Comparison of ENCODE assay signal across 8 cellular contexts in the genomic region with DNA sequence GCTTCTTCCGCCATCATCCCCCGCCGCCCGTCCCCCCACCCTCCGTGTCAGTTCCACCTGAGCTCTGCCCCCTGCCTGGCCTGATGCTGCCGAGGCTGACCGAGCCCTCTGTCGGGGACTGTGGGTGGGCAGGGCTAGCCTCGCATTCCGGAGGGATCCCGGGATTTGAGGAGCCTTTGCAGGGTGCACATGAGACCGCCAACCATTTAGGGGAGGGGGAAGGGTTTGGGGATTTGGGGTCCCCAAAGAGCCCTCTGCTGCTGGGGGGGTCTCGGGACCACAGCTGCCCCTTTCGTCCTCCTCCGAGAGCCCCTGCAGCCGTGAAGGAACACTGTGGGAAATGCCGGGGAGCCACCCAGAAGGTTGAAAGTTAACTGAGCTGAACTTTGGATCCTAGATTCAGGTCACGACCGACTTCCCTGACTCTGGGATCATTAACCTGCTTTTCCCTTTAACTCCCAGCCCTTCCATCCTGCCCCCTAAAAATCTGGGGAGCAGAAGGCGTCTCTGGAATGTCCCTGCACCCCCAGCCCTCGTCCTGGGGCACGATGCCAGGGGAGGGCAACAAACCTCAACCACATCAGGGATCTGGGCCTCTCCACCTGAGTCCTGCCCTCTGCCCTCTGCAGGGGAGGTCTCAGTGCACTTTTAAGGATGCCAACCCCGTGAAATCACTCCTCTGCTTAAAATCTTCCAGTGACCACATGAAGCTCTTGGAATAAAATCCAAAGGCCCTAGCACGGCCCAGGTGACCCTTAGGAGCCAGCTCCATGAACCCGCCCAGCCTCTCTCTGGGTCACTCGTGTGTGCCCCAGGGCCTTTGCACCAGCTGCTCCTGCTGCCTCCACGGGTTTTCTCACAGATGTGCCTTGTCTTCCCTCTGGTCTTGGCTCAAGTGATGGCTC.
DNase-seq lines count a peak whose midpoint lies in the region; ATAC-seq and TF ChIP-seq lines count a peak whose summit lies in the region.

No MANE protein-coding gene starts in this region.

- H3K4me1 Mint-ChIP-seq in activated CD4-positive, alpha-beta T cell treated with anti-CD3 and anti-CD28 coated beads, Interleukin-2, amount 10 ng/mL, durations not matched to agents 7 days and 5 days: peaks cover 36% of the 10 kb centered on the region
- peaks cover 78% of the 10 kb centered on the region for H3K4me1 Mint-ChIP-seq in brain
- H3K4me1 Mint-ChIP-seq in memory B cell: peaks cover 28% of the 10 kb centered on the region

- H3K27ac Mint-ChIP-seq in activated CD4-positive, alpha-beta T cell treated with anti-CD3 and anti-CD28 coated beads, Interleukin-2, amount 10 ng/mL, durations not matched to agents 7 days and 5 days: no peak overlapping the region
- H3K27ac Mint-ChIP-seq in brain (peak overlapping the region; percentile 31 to 76 (median 55)), memory B cell (peak overlapping the region; percentile 70)

- H3K4me3 Mint-ChIP-seq in activated CD4-positive, alpha-beta T cell treated with anti-CD3 and anti-CD28 coated beads, Interleukin-2, amount 10 ng/mL, durations not matched to agents 7 days and 5 days: peak overlapping the region; percentile 27
- peak overlapping the region in 4 of 5 experiments; percentile 18 to 72 (median 68) for H3K4me3 Mint-ChIP-seq in brain
- peak overlapping the region; percentile 91 for H3K4me3 Mint-ChIP-seq in memory B cell

- no peaks in the 10 kb centered on the region for H3K9me3 Mint-ChIP-seq in activated CD4-positive, alpha-beta T cell treated with anti-CD3 and anti-CD28 coated beads, Interleukin-2, amount 10 ng/mL, durations not matched to agents 7 days and 5 days
- no peaks in the 10 kb centered on the region for H3K9me3 Mint-ChIP-seq in brain
- no peaks in the 10 kb centered on the region for H3K9me3 Mint-ChIP-seq in memory B cell

- H3K4me3 ChIP-seq in thoracic aorta: peak overlapping the region; percentile 88

- DNase-seq in activated CD4-positive, alpha-beta T cell treated with anti-CD3 and anti-CD28 coated beads, Interleukin-2, amount 10 ng/mL, durations not matched to agents 7 days and 5 days: no peak
- no peak for DNase-seq in activated CD4-positive, alpha-beta T cell treated with anti-CD3 and anti-CD28 coated beads for 4 hours
- no peak for DNase-seq in memory B cell (ENCODE audit: low spot score in 2 of 2)
- DNase-seq in thoracic aorta (ENCODE audit: low spot score): no peak
- no peak for DNase-seq in retina
- DNase-seq in T-helper 1 cell: no peak

- peaks cover 10% of the 10 kb centered on the region for H3K36me3 ChIP-seq in thoracic aorta

- no peaks in the 10 kb centered on the region for H3K27me3 Mint-ChIP-seq in activated CD4-positive, alpha-beta T cell treated with anti-CD3 and anti-CD28 coated beads, Interleukin-2, amount 10 ng/mL, durations not matched to agents 7 days and 5 days
- H3K27me3 Mint-ChIP-seq in brain (no peaks in the 10 kb centered on the region), memory B cell (no peaks in the 10 kb centered on the region)

- peak overlapping the region; percentile 81 to 96 for H3K27ac ChIP-seq in thoracic aorta

- ATAC-seq in memory B cell (ENCODE audit: low read depth) (no peak), thoracic aorta (ENCODE audit: insufficient number of reproducible peaks, low FRiP score, low read depth) (no peak), GM21723 (IDR thresholded peaks at IDR 0.05; ENCODE audit: unreplicated experiment) (no peak)

- POLR2A ChIA-PET in activated CD4-positive, alpha-beta T cell treated with anti-CD3 and anti-CD28 coated beads, Interleukin-2, amount 10 ng/mL, durations not matched to agents 7 days and 5 days (lab: Charles Lee): no interaction called here

- CTCF ChIA-PET in activated CD4-positive, alpha-beta T cell treated with anti-CD3 and anti-CD28 coated beads, Interleukin-2, amount 10 ng/mL, durations not matched to agents 7 days and 5 days (lab: Charles Lee): interaction anchor here (0.6 to 2.5 kb wide), 4 partner anchors 9 to 80 kb away, joined by 3 to 7 read pairs (median 4); no protein-coding TSS in a partner anchor

- no peaks in the 10 kb centered on the region for H3K9me3 ChIP-seq in thoracic aorta

- TF ChIP-seq CTCF in brain (conservative IDR thresholded peaks at IDR 0.05): no peak
- no peak for TF ChIP-seq CTCF in thoracic aorta (IDR thresholded peaks at IDR 0.05)

- H3K27me3 ChIP-seq in thoracic aorta (replicated peaks; ENCODE audit: insufficient read depth): no peaks in the 10 kb centered on the region

- H3K4me1 ChIP-seq in thoracic aorta (ENCODE audit: control insufficient read depth in 1 of 2, low read depth in 2 of 2): peaks cover 61 to 88% of the 10 kb centered on the region in 2 donors

- peaks cover 2% of the 10 kb centered on the region for H3K36me3 Mint-ChIP-seq in activated CD4-positive, alpha-beta T cell treated with anti-CD3 and anti-CD28 coated beads, Interleukin-2, amount 10 ng/mL, durations not matched to agents 7 days and 5 days (ENCODE audit: low read depth)
- H3K36me3 Mint-ChIP-seq in brain: peaks cover under 1% of the 10 kb centered on the region
- peaks cover 2% of the 10 kb centered on the region for H3K36me3 Mint-ChIP-seq in memory B cell

Comparison
In these comparisons a context has a peak if more than half of its experiments do, and no peak if none do; other contexts are left out.
1. H3K4me3 Mint-ChIP-seq: peak in every context shown above with its lines; median percentile 91 in memory B cell; 68 in brain; 27 in activated CD4-positive, alpha-beta T cell treated with anti-CD3 and anti-CD28 coated beads, Interleukin-2, amount 10 ng/mL, durations not matched to agents 7 days and 5 days.